8 cellular contexts compared by ENCODE assay signal in the genomic region with DNA sequence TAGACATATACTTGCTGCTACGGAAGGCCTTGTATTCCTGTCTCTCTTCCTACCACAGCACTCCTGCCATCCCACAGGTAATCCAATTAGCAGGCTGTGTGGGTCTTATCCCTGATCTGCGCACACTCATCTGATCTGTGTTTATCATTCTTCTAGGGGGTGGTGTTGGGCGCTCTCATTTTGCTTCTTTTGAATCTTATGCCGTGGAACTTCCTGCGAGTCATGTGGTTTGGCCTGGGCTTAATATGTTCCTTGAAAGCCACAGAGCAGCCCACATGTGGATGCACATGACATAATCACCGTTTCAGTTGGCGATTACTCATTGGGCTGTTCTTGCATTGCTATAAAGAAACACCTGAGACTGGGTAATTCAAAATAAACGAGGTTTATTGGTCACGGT. TPM values are rescaled to one million over a fixed set of nuclear protein-coding genes. Genes with fewer than 3 reads are reported as not detected.
DNase-seq lines count a peak whose midpoint lies in the region; ATAC-seq and TF ChIP-seq lines count a peak whose summit lies in the region.

No MANE protein-coding gene starts in this region.

- H3K27me3 ChIP-seq in CD4-positive, alpha-beta T cell (ENCODE audit: control insufficient read depth, insufficient read depth, low read length): no peaks in the 10 kb centered on the region
- H3K27me3 ChIP-seq in Panc1 (ENCODE audit: control insufficient read depth, insufficient read depth, low read length): no peaks in the 10 kb centered on the region

- H3K27me3 Mint-ChIP-seq in CD4-positive, alpha-beta T cell: no peaks in the 10 kb centered on the region
- H3K27me3 Mint-ChIP-seq in activated naive CD4-positive, alpha-beta T cell treated with anti-CD3 and anti-CD28 coated beads for 36 hours (ENCODE audit: low read depth): no peaks in the 10 kb centered on the region
- no peaks in the 10 kb centered on the region for H3K27me3 Mint-ChIP-seq in naive B cell

- peak overlapping the region; percentile 83 for H3K4me3 Mint-ChIP-seq in CD4-positive, alpha-beta T cell
- H3K4me3 Mint-ChIP-seq in activated naive CD4-positive, alpha-beta T cell treated with anti-CD3 and anti-CD28 coated beads for 36 hours: peak overlapping the region; percentile 1
- peak overlapping the region in 5 of 8 donors; percentile 5 to 75 (median 53) for H3K4me3 Mint-ChIP-seq in naive B cell

- peaks cover 73% of the 10 kb centered on the region for H3K4me1 ChIP-seq in Panc1 (ENCODE audit: control insufficient read depth, insufficient read depth, low read length)

- ATAC-seq in CD4-positive, alpha-beta T cell (ENCODE audit: poor library complexity): peak; percentile 69
- ATAC-seq in Panc1 (no peak), naive B cell (ENCODE audit: low read depth in 2 of 2) (no peak), left ventricle myocardium superior (no peak), sciatic nerve (no peak), GM21619 (IDR thresholded peaks at IDR 0.05; ENCODE audit: unreplicated experiment) (no peak)

- DNase-seq in CD4-positive, alpha-beta T cell: peak in 9 of 10 experiments; percentile 40 to 80 (median 56)
- DNase-seq in Panc1 (ENCODE audit: low read depth, low spot score) (no peak), naive B cell (no peak), iPS-NIHi11 (ENCODE audit: low spot score) (no peak), left ventricle myocardium superior (no peak), sciatic nerve (ENCODE audit: low spot score) (no peak)
- peak; percentile 93 for DNase-seq in activated naive CD4-positive, alpha-beta T cell treated with anti-CD3 and anti-CD28 coated beads for 36 hours

- H3K4me3 ChIP-seq in Panc1 (ENCODE audit: low read depth in 2 of 2, low read length in 2 of 2): peak overlapping the region; percentile 13 to 43; a peak in 2 of 4 replicates

- CTCF ChIA-PET in CD4-positive, alpha-beta T cell (lab: Charles Lee): no interaction called here
- CTCF ChIA-PET in Panc1 (lab: Charles Lee): no interaction called here
- CTCF ChIA-PET in activated naive CD4-positive, alpha-beta T cell treated with anti-CD3 and anti-CD28 coated beads for 36 hours (lab: Charles Lee): interaction anchor here (1.1 to 1.5 kb wide), 2 partner anchors 10 to 14 kb away, joined by 3 to 4 read pairs; no protein-coding TSS in a partner anchor

- in situ Hi-C loops in Panc1 (cut with HindIII; ENCODE audit: low pct_unique_long_range_greater_than_20kb, low sequenced_read_pairs): no loop called here

- POLR2A ChIA-PET in CD4-positive, alpha-beta T cell (lab: Charles Lee): interaction anchor here (0.7 to 6.1 kb wide), 6 partner anchors 10 to 23 kb away, joined by 3 to 38 read pairs (median 14); no protein-coding TSS in a partner anchor
- POLR2A ChIA-PET in Panc1 (lab: Charles Lee): no interaction called here

- no peaks in the 10 kb centered on the region for H3K9me3 ChIP-seq in CD4-positive, alpha-beta T cell (ENCODE audit: control insufficient read depth, low read length)
- no peaks in the 10 kb centered on the region for H3K9me3 ChIP-seq in Panc1 (ENCODE audit: control insufficient read depth, insufficient read depth, low read depth, low read length)

- intact Hi-C loops in CD4-positive, alpha-beta T cell (cut with DNase I, micrococcal nuclease): loop anchor here (2.0 to 5.0 kb wide), 4 partner anchors 14 to 308 kb away; no protein-coding TSS in a partner anchor
- intact Hi-C loops in Panc1 (cut with micrococcal nuclease; ENCODE audit: unreplicated experiment) (loop anchor here (5.0 kb wide), 1 partner anchor 102 kb away; no protein-coding TSS in a partner anchor), left ventricle myocardium superior (cut with micrococcal nuclease) (no loop called here), sciatic nerve (cut with DNase I) (no loop called here)
- intact Hi-C loops in activated naive CD4-positive, alpha-beta T cell treated with anti-CD3 and anti-CD28 coated beads for 36 hours (cut with micrococcal nuclease): loop anchor here (1.0 to 10.0 kb wide), 2 partner anchors 23 to 630 kb away; a partner anchor contains a TSS

- H3K36me3 Mint-ChIP-seq in CD4-positive, alpha-beta T cell (ENCODE audit: low read depth): peaks cover 76% of the 10 kb centered on the region
- peaks cover 29% of the 10 kb centered on the region for H3K36me3 Mint-ChIP-seq in activated naive CD4-positive, alpha-beta T cell treated with anti-CD3 and anti-CD28 coated beads for 36 hours (ENCODE audit: low read depth)
- peaks cover 5 to 11% of the 10 kb centered on the region in 2 donors for H3K36me3 Mint-ChIP-seq in naive B cell

- H3K27ac Mint-ChIP-seq in CD4-positive, alpha-beta T cell: peak overlapping the region; percentile 83
- H3K27ac Mint-ChIP-seq in activated naive CD4-positive, alpha-beta T cell treated with anti-CD3 and anti-CD28 coated beads for 36 hours: peak overlapping the region; percentile 89
- peak overlapping the region; percentile 2 to 94 (median 80) for H3K27ac Mint-ChIP-seq in naive B cell

- H3K36me3 ChIP-seq in Panc1 (ENCODE audit: control insufficient read depth, insufficient read depth, low read length): no peaks in the 10 kb centered on the region

- no peaks in the 10 kb centered on the region for H3K9me3 Mint-ChIP-seq in CD4-positive, alpha-beta T cell
- peaks cover 7% of the 10 kb centered on the region for H3K9me3 Mint-ChIP-seq in activated naive CD4-positive, alpha-beta T cell treated with anti-CD3 and anti-CD28 coated beads for 36 hours
- H3K9me3 Mint-ChIP-seq in naive B cell: no peaks in the 10 kb centered on the region

- no peak overlapping the region for H3K27ac ChIP-seq in CD4-positive, alpha-beta T cell (ENCODE audit: low read depth, low read length)
- H3K27ac ChIP-seq in Panc1 (ENCODE audit: low read length): peak overlapping the region; percentile 98

- BruUV-seq in Panc1 (replicated peaks; lab: Mats Ljungman, UMichigan): no TSS peak

- peaks cover 80% of the 10 kb centered on the region for H3K4me1 Mint-ChIP-seq in CD4-positive, alpha-beta T cell (ENCODE audit: low read depth)
- peaks cover 84% of the 10 kb centered on the region for H3K4me1 Mint-ChIP-seq in activated naive CD4-positive, alpha-beta T cell treated with anti-CD3 and anti-CD28 coated beads for 36 hours (ENCODE audit: low read depth)
- peaks cover 68 to 83% (median 72%) of the 10 kb centered on the region in 3 donors for H3K4me1 Mint-ChIP-seq in naive B cell

- no peak for TF ChIP-seq CTCF in CD4-positive, alpha-beta T cell (IDR thresholded peaks at IDR 0.05)
- TF ChIP-seq CTCF in Panc1 (IDR thresholded peaks at IDR 0.05): no peak

RNA-seq across cellular contexts. Expression of a gene that starts 7.5 kb away (rescaled TPM):
- total RNA-seq in CD4-positive, alpha-beta T cell: 100 to 1,000 TPM; 181 to 184 TPM
- total RNA-seq in Panc1 (2021; ENCODE audit: unreplicated experiment): 33.7 TPM
- 38.4 TPM for polyA plus RNA-seq in Panc1 (2012; ENCODE audit: insufficient read length)
- total RNA-seq in activated naive CD4-positive, alpha-beta T cell treated with anti-CD3 and anti-CD28 coated beads for 36 hours: 10 to 100 TPM; 48.3 to 48.8 TPM
- polyA plus RNA-seq in naive B cell (ENCODE audit: low read depth in 6 of 6): 10 to 100 TPM; 17.1 to 41.9 (median 28.8) TPM
- total RNA-seq in left ventricle myocardium superior: 12.3 TPM
- 47.6 TPM for total RNA-seq in sciatic nerve

RNA-seq across cellular contexts. Expression of a gene that starts 54.1 kb away (rescaled TPM):
- total RNA-seq in CD4-positive, alpha-beta T cell: under 1 TPM; 0.47 to 0.52 TPM
- not detected for total RNA-seq in Panc1 (2021; ENCODE audit: unreplicated experiment)
- polyA plus RNA-seq in Panc1 (2012; ENCODE audit: insufficient read length): not detected
- under 1 TPM in 1 of 2 experiments, not detected in 1; 0.17 TPM for total RNA-seq in activated naive CD4-positive, alpha-beta T cell treated with anti-CD3 and anti-CD28 coated beads for 36 hours
- not detected for polyA plus RNA-seq in naive B cell (ENCODE audit: low read depth in 6 of 6)
- total RNA-seq in left ventricle myocardium superior: not detected
- not detected for total RNA-seq in sciatic nerve

Comparison
In these comparisons a context has a peak if more than half of its experiments do, and no peak if none do; other contexts are left out.
1. DNase-seq: peak in CD4-positive, alpha-beta T cell (9 of 10) and activated naive CD4-positive, alpha-beta T cell treated with anti-CD3 and anti-CD28 coated beads for 36 hours (single experiment); none in Panc1 (single experiment), naive B cell (single experiment), iPS-NIHi11 (single experiment), left ventricle myocardium superior (single experiment) and sciatic nerve (single experiment).
2. H3K4me3 Mint-ChIP-seq: peak in every context shown above with its lines; median percentile 83 in CD4-positive, alpha-beta T cell; 53 in naive B cell; 1 in activated naive CD4-positive, alpha-beta T cell treated with anti-CD3 and anti-CD28 coated beads for 36 hours.
3. intact Hi-C loops: an anchor here in CD4-positive, alpha-beta T cell (2.0 to 5.0 kb wide), Panc1 (5.0 kb wide) and activated naive CD4-positive, alpha-beta T cell treated with anti-CD3 and anti-CD28 coated beads for 36 hours (1.0 to 10.0 kb wide); none called in left ventricle myocardium superior and sciatic nerve.
4. Peak in every context shown above with its lines, with median percentiles within 50 percentile points of each other: H3K27ac Mint-ChIP-seq.